11 cellular contexts compared by ENCODE assay signal in the genomic region with DNA sequence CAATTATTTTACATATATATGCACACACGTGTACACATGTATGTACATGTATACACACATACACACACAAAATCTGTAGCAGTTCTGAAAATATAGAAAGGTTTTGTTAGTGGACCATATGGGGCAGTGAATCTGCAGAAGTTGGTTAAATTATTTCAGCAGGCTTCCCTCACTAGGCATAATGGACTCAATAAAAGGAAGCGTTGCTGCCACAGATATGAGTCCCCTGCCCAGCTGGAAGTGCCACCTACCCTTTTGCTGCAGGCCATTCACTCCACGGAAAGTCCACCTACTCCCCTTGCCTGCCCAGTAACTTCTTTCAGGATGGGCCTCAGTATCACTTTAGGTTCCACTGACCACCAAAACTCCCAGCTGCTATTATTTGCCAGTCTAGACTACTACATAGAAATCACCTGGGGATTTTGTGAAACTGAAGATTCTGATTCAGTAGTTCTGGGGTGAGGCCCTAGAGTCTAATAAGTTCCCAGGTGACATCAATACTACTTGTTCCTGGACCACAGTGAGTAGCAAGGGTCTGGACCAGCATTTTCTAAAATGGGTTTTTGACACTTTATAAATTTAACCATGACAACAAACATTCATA. TPM values are rescaled to one million over a fixed set of nuclear protein-coding genes. Genes with fewer than 3 reads are reported as not detected.
DNase-seq lines count a peak whose midpoint lies in the region; ATAC-seq and TF ChIP-seq lines count a peak whose summit lies in the region.
"Had no signal": no experiment of that assay in that cellular context is flagged by ENCODE, and none has a peak within 500 bp of the region (broad histone marks: within the 10 kb centered on the region; RNA-seq: fewer than 3 reads in every experiment).

No MANE protein-coding gene starts in this region.

- no peak for TF ChIP-seq POLR2A in transverse colon (IDR thresholded peaks at IDR 0.05)

- peak overlapping the region in 1 of 2 experiments; percentile 88 for H2BK12ac ChIP-seq in mesenchymal stem cell (ENCODE audit: low read length in 2 of 2)

- no peak overlapping the region for H2BK15ac ChIP-seq in mesenchymal stem cell (ENCODE audit: low read depth, poor library complexity, severe bottlenecking)

- DNase-seq in mesenchymal stem cell (no peak), activated T-cell treated with anti-CD3 and anti-CD28 coated beads for 4 hours (no peak), transverse colon (no peak), HCEC 1CT (no peak)
- DNase-seq in naive thymus-derived CD8-positive, alpha-beta T cell: no peak
- DNase-seq: NCI-H524 treated with DMSO at 0.1 percent for 48 hours; stimulated activated CD4-positive, alpha-beta T cell treated with anti-CD3 and anti-CD28 coated beads, Interleukin-15, amount 100 ng/mL, for 24 hours had no signal

- H2AK5ac ChIP-seq in mesenchymal stem cell (ENCODE audit: low read length, severe bottlenecking): no peak overlapping the region

- peak overlapping the region in 1 of 2 experiments; percentile 94 for H3K4ac ChIP-seq in mesenchymal stem cell (ENCODE audit: low read depth in 1 of 2, low read length in 2 of 2)

- no peak overlapping the region for H3K27ac Mint-ChIP-seq in naive thymus-derived CD8-positive, alpha-beta T cell
- H3K27ac Mint-ChIP-seq: type B pancreatic cell had no signal

- intact Hi-C loops in transverse colon (cut with DNase I; ENCODE audit: low total_unique reads): no loop called here

- peak; percentile 90 for ATAC-seq in GM18868 (IDR thresholded peaks at IDR 0.05; ENCODE audit: unreplicated experiment)
- ATAC-seq in GM21737 (IDR thresholded peaks at IDR 0.05; ENCODE audit: unreplicated experiment): peak; percentile 71
- peak; percentile 89 for ATAC-seq in HG03378 (IDR thresholded peaks at IDR 0.05; ENCODE audit: unreplicated experiment)
- ATAC-seq in naive thymus-derived CD8-positive, alpha-beta T cell: no peak

- H3K4me1 ChIP-seq in mesenchymal stem cell (ENCODE audit: control insufficient read depth, insufficient read depth, low read depth, low read length): peaks cover 6% of the 10 kb centered on the region
- peaks cover 0 to 16% (median 9%) of the 10 kb centered on the region in 4 donors for H3K4me1 ChIP-seq in transverse colon

- peak overlapping the region in 1 of 2 experiments; percentile 48 for H3K14ac ChIP-seq in mesenchymal stem cell (ENCODE audit: low read length in 2 of 2)

- H3K4me2 ChIP-seq in mesenchymal stem cell (ENCODE audit: low read length, poor library complexity, severe bottlenecking): no peak overlapping the region

- H3K18ac ChIP-seq in mesenchymal stem cell (ENCODE audit: low read depth in 1 of 2, low read length in 2 of 2): peak overlapping the region; percentile 62 to 87

- no peaks in the 10 kb centered on the region for H3K9me3 ChIP-seq in mesenchymal stem cell (ENCODE audit: control insufficient read depth, low read length)
- H3K9me3 ChIP-seq in transverse colon: no peaks in the 10 kb centered on the region

- no peak overlapping the region for H4K8ac ChIP-seq in mesenchymal stem cell (ENCODE audit: low read length)

- in situ Hi-C loops in transverse colon (cut with MboI; ENCODE audit: low pct_ligation_motif_present in 1 of 4, low pct_unique_long_range_greater_than_20kb in 1 of 4, low sequenced_read_pairs in 3 of 4): no loop called here

- H2BK5ac ChIP-seq in mesenchymal stem cell (ENCODE audit: low read depth, low read length, poor library complexity, severe bottlenecking): no peak overlapping the region

- TF ChIP-seq CTCF in transverse colon (IDR thresholded peaks at IDR 0.05): no peak

- no peak overlapping the region for H2AFZ ChIP-seq in mesenchymal stem cell (ENCODE audit: low read depth, low read length)

- no peaks in the 10 kb centered on the region for H3K79me1 ChIP-seq in mesenchymal stem cell (replicated peaks; ENCODE audit: low read length, poor library complexity, severe bottlenecking)

- peaks cover 0 to 22% (median 3%) of the 10 kb centered on the region in 4 donors for H3K4me1 Mint-ChIP-seq in naive thymus-derived CD8-positive, alpha-beta T cell

- no peak overlapping the region for H3K27ac ChIP-seq in mesenchymal stem cell (ENCODE audit: low read length, poor library complexity, severe bottlenecking)
- H3K27ac ChIP-seq in transverse colon: peak overlapping the region in 1 of 4 donors; percentile 13

- H3K9me3 Mint-ChIP-seq in naive thymus-derived CD8-positive, alpha-beta T cell: no peaks in the 10 kb centered on the region
- H3K9me3 Mint-ChIP-seq: type B pancreatic cell had no signal

- H3K27me3 ChIP-seq in mesenchymal stem cell (ENCODE audit: control insufficient read depth in 1 of 2, insufficient read depth in 1 of 2, low read length in 2 of 2): no peaks in the 10 kb centered on the region
- H3K27me3 ChIP-seq in transverse colon: no peaks in the 10 kb centered on the region

- H4K91ac ChIP-seq in mesenchymal stem cell (ENCODE audit: low read length): peak overlapping the region; percentile 75

- TF ChIP-seq EP300 in transverse colon (IDR thresholded peaks at IDR 0.05; ENCODE audit: low read depth): no peak

- H2BK120ac ChIP-seq in mesenchymal stem cell (ENCODE audit: low read depth, low read length): peak overlapping the region; percentile 61

- peaks cover 0 to 2% (median 0%) of the 10 kb centered on the region in 5 donors for H3K27me3 Mint-ChIP-seq in naive thymus-derived CD8-positive, alpha-beta T cell
- H3K27me3 Mint-ChIP-seq: type B pancreatic cell had no signal

- POLR2A ChIA-PET in naive thymus-derived CD8-positive, alpha-beta T cell (lab: Charles Lee): no interaction called here

- peak overlapping the region; percentile 60 for H3K9ac ChIP-seq in mesenchymal stem cell (ENCODE audit: low read length)

- 92% methylated on average over 2 of the region's 3 CpGs for WGBS in mesenchymal stem cell
- 83 to 86% methylated on average over 2 to 3 of the region's 3 CpGs for WGBS in transverse colon (ENCODE audit: low coverage in 1 of 2), 2 donors

- H3K36me3 ChIP-seq in mesenchymal stem cell (ENCODE audit: control insufficient read depth in 1 of 2, insufficient read depth in 2 of 2, low read depth in 1 of 2, low read length in 2 of 2) (no peaks in the 10 kb centered on the region), transverse colon (no peaks in the 10 kb centered on the region)

- H3K4me3 Mint-ChIP-seq in naive thymus-derived CD8-positive, alpha-beta T cell: no peak overlapping the region
- H3K4me3 Mint-ChIP-seq: type B pancreatic cell had no signal

- H3K4me3 ChIP-seq in mesenchymal stem cell (ENCODE audit: insufficient read depth in 1 of 2, low read depth in 1 of 2, low read length in 2 of 2) (no peak overlapping the region), transverse colon (no peak overlapping the region)

- peaks cover 0 to 3% (median 0%) of the 10 kb centered on the region in 3 donors for H3K36me3 Mint-ChIP-seq in naive thymus-derived CD8-positive, alpha-beta T cell
- H3K36me3 Mint-ChIP-seq: type B pancreatic cell had no signal

- no peak overlapping the region for H3K23ac ChIP-seq in mesenchymal stem cell (ENCODE audit: low read length in 2 of 2)

RNA-seq across cellular contexts. Expression of a gene that starts 29.3 kb away (rescaled TPM):
- 7.3 TPM for polyA plus RNA-seq in mesenchymal stem cell (2013, experiment 1 of 2)
- 7.8 TPM for polyA plus RNA-seq in mesenchymal stem cell (2013, experiment 2 of 2)
- 10 to 100 TPM; 14.8 to 16.9 TPM for total RNA-seq in naive thymus-derived CD8-positive, alpha-beta T cell
- polyA plus RNA-seq in naive thymus-derived CD8-positive, alpha-beta T cell: 1 to 10 TPM; 3.2 to 5.3 (median 4.4) TPM
- total RNA-seq in transverse colon: 10 to 100 TPM; 11.9 to 49.9 (median 27.6) TPM

Comparison
In these comparisons a context has a peak if more than half of its experiments do, and no peak if none do; other contexts are left out.
1. ATAC-seq: peak in GM18868 (single experiment), GM21737 (single experiment) and HG03378 (single experiment); none in naive thymus-derived CD8-positive, alpha-beta T cell (0 of 2).